ENCODE assay signal across 20 cellular contexts in the genomic region with DNA sequence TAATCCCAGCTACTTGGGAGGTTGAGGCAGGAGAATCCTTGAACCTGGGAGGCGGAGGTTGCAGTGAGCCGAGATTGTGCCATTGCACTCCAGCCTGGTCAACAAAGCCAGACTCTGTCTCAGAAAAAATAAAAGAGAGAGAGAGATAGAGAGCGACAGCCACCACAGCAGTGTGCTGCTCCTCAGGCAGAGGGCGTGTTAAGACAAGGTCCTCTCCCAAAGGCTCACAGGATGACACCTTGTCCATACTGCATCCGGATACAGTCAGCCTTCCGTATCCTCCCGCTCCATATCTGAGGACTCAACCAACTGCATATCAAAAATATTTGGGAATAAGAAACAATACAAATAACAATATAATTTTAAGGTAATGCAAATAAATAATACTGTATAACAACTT.
"Had no signal": no experiment of that assay in that cellular context is flagged by ENCODE, and none has a peak within 500 bp of the region (broad histone marks: within the 10 kb centered on the region; RNA-seq: fewer than 3 reads in every experiment).

No MANE protein-coding gene starts in this region.

- H3K4me2 ChIP-seq: hepatocyte, neural progenitor cell had no signal

- ATAC-seq: activated CD4-positive, alpha-beta T cell treated with anti-CD3 and anti-CD28 coated beads for 36 hours; activated CD8-positive, alpha-beta memory T cell treated with anti-CD3 and anti-CD28 coated beads, Interleukin-2, amount 10 ng/mL, durations not matched to agents 7 days and 5 days; activated T-helper 17 cell treated with anti-CD3 and anti-CD28 coated beads, Interleukin-2, amount 50 U/mL, for 72 hours; effector memory CD8-positive, alpha-beta T cell; left lung had no signal

- H3K79me2 ChIP-seq: hepatocyte had no signal

- H3K9me3 Mint-ChIP-seq: activated T-helper 17 cell treated with anti-CD3 and anti-CD28 coated beads, Interleukin-2, amount 50 U/mL, for 72 hours; effector memory CD8-positive, alpha-beta T cell had no signal

- H3K27me3 Mint-ChIP-seq: activated CD4-positive, alpha-beta T cell treated with anti-CD3 and anti-CD28 coated beads for 36 hours; activated CD8-positive, alpha-beta memory T cell treated with anti-CD3 and anti-CD28 coated beads, Interleukin-2, amount 10 ng/mL, durations not matched to agents 7 days and 5 days; activated naive CD8-positive, alpha-beta T cell treated with anti-CD3 and anti-CD28 coated beads, Interleukin-2, amount 10 ng/mL, durations not matched to agents 7 days and 5 days; activated T-helper 17 cell treated with anti-CD3 and anti-CD28 coated beads, Interleukin-2, amount 50 U/mL, for 72 hours; effector memory CD8-positive, alpha-beta T cell; stimulated activated naive CD8-positive, alpha-beta T cell treated with anti-CD3 and anti-CD28 coated beads, Interleukin-15, Interleukin-2, amounts not matched to agents 100 ng/mL and 50 ng/mL, for 24 hours had no signal

- H3K4me3 ChIP-seq: hepatocyte, left lung, neural progenitor cell, prostate gland, right atrium auricular region, vagina had no signal

- H3K4me3 Mint-ChIP-seq: activated CD4-positive, alpha-beta T cell treated with anti-CD3 and anti-CD28 coated beads for 36 hours; activated CD8-positive, alpha-beta memory T cell treated with anti-CD3 and anti-CD28 coated beads, Interleukin-2, amount 10 ng/mL, durations not matched to agents 7 days and 5 days; activated naive CD8-positive, alpha-beta T cell treated with anti-CD3 and anti-CD28 coated beads, Interleukin-2, amount 10 ng/mL, durations not matched to agents 7 days and 5 days; effector memory CD8-positive, alpha-beta T cell; neural progenitor cell; stimulated activated naive CD8-positive, alpha-beta T cell treated with anti-CD3 and anti-CD28 coated beads, Interleukin-15, Interleukin-2, amounts not matched to agents 100 ng/mL and 50 ng/mL, for 24 hours had no signal

- H3K36me3 ChIP-seq: left lung, neural progenitor cell, prostate gland, right atrium auricular region, vagina had no signal

- H3K27me3 ChIP-seq: hepatocyte, left lung, neural progenitor cell, right atrium auricular region, vagina had no signal

- DNase-seq: activated CD4-positive, alpha-beta T cell treated with anti-CD3 and anti-CD28 coated beads for 36 hours; activated CD4-positive, alpha-beta T cell treated with anti-CD3 and anti-CD28 coated beads, Interleukin-2, amount 50 U/mL, for 48 hours; activated CD8-positive, alpha-beta memory T cell treated with anti-CD3 and anti-CD28 coated beads, Interleukin-2, amount 10 ng/mL, durations not matched to agents 7 days and 5 days; activated naive CD4-positive, alpha-beta T cell; activated naive CD8-positive, alpha-beta T cell treated with anti-CD3 and anti-CD28 coated beads, Interleukin-2, amount 10 ng/mL, durations not matched to agents 7 days and 5 days; amygdala; effector memory CD8-positive, alpha-beta T cell; foreskin fibroblast; islet precursor cell; left lung; stimulated activated CD4-positive, alpha-beta T cell treated with anti-CD3 and anti-CD28 coated beads, Interleukin-2, amount 100 ng/mL, for 24 hours; trophoblast cell had no signal

- H3K4me1 ChIP-seq: left lung, neural progenitor cell, prostate gland, right atrium auricular region, vagina had no signal

- H3K27ac ChIP-seq: epithelial cell of prostate, hepatocyte, left lung, neural progenitor cell, prostate gland, right atrium auricular region, vagina had no signal

- H2AFZ ChIP-seq: hepatocyte, neural progenitor cell had no signal

- H3K4me1 Mint-ChIP-seq: neural progenitor cell had no signal

- H3K9me3 ChIP-seq: left lung, prostate gland, right atrium auricular region, vagina had no signal

- H3K9ac ChIP-seq: neural progenitor cell had no signal

- H3K27ac Mint-ChIP-seq: activated CD4-positive, alpha-beta T cell treated with anti-CD3 and anti-CD28 coated beads for 36 hours; activated naive CD8-positive, alpha-beta T cell treated with anti-CD3 and anti-CD28 coated beads, Interleukin-2, amount 10 ng/mL, durations not matched to agents 7 days and 5 days; stimulated activated naive CD8-positive, alpha-beta T cell treated with anti-CD3 and anti-CD28 coated beads, Interleukin-15, Interleukin-2, amounts not matched to agents 100 ng/mL and 50 ng/mL, for 24 hours had no signal
